Comparison of ENCODE assay signal across 17 cellular contexts in the genomic region with DNA sequence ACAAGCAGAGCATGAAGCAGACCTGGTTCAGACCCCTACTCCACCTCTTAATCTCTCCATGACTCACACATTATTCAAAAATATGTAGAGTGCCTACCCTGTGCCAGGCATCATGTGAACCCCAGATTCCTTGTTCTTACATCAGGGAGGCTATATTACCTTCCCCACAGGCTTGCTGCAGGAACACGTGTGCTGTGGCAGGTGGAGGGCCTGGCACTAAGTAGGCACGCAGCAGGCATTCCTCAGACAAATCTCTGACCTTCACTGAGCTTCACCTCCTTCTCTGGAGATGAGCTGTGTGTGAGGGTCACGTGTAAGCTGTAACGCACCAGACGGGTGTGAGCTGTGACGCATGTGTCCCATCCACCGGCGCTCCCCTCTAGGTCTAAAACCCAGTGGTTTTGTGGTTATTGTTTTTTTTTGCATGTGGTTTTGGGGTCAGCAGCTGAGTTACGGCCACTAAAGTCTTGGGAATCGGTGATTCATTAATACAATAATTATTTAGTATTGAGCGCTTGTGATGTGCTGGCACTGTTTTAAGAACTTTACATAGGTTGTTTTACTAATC. TPM values are rescaled to one million over a fixed set of nuclear protein-coding genes. Genes with fewer than 3 reads are reported as not detected.
"Had no signal": no experiment of that assay in that cellular context is flagged by ENCODE, and none has a peak within 500 bp of the region (broad histone marks: within the 10 kb centered on the region; RNA-seq: fewer than 3 reads in every experiment).

No MANE protein-coding gene starts in this region.

- DNase-seq: activated CD4-positive, alpha-beta T cell treated with anti-CD3 and anti-CD28 coated beads for 4 hours; activated CD8-positive, alpha-beta memory T cell treated with anti-CD3 and anti-CD28 coated beads, Interleukin-2, amount 50 U/mL, for 4 hours; activated CD8-positive, alpha-beta T cell treated with anti-CD3 and anti-CD28 coated beads for 36 hours; activated naive CD4-positive, alpha-beta T cell; esophagus squamous epithelium; foreskin melanocyte; naive B cell; posterior cingulate gyrus; stimulated activated naive CD4-positive, alpha-beta T cell; T-helper 1 cell had no signal

- H3K9me3 Mint-ChIP-seq: activated CD8-positive, alpha-beta T cell treated with anti-CD3 and anti-CD28 coated beads for 36 hours; activated T-helper 1 cell treated with anti-CD3 and anti-CD28 coated beads, Interleukin-12 subunit alpha, Interleukin-12 subunit beta, Interleukin-2, Interleukin-4 antibody, amounts not matched to agents 30 ng/mL and 10 ng/mL and 1 ng/mL, durations not matched to agents 14 hours and 24 hours and 36 hours; mesothelial cell of epicardium; naive B cell had no signal

- H3K4me3 Mint-ChIP-seq: activated CD8-positive, alpha-beta T cell treated with anti-CD3 and anti-CD28 coated beads for 36 hours; activated T-helper 1 cell treated with anti-CD3 and anti-CD28 coated beads, Interleukin-12 subunit alpha, Interleukin-12 subunit beta, Interleukin-2, Interleukin-4 antibody, amounts not matched to agents 30 ng/mL and 10 ng/mL and 1 ng/mL, durations not matched to agents 14 hours and 24 hours and 36 hours; mesothelial cell of epicardium; naive B cell had no signal

- H3K36me3 ChIP-seq: neutrophil had no signal

- H3K4me1 Mint-ChIP-seq: naive B cell had no signal

- H3K27ac ChIP-seq: hepatocyte, neutrophil, VCaP had no signal

- H3K9me3 ChIP-seq: esophagus squamous epithelium, neutrophil, right atrium auricular region had no signal

- H3K27me3 ChIP-seq: esophagus squamous epithelium, hepatocyte, neutrophil, right atrium auricular region had no signal

- H3K4me3 ChIP-seq: esophagus squamous epithelium, hepatocyte, right atrium auricular region, smooth muscle cell had no signal

- H3K27me3 Mint-ChIP-seq: activated CD8-positive, alpha-beta T cell treated with anti-CD3 and anti-CD28 coated beads for 36 hours; naive B cell had no signal

- H3K27ac Mint-ChIP-seq: activated CD8-positive, alpha-beta T cell treated with anti-CD3 and anti-CD28 coated beads for 36 hours; activated T-helper 1 cell treated with anti-CD3 and anti-CD28 coated beads, Interleukin-12 subunit alpha, Interleukin-12 subunit beta, Interleukin-2, Interleukin-4 antibody, amounts not matched to agents 30 ng/mL and 10 ng/mL and 1 ng/mL, durations not matched to agents 14 hours and 24 hours and 36 hours; mesothelial cell of epicardium had no signal

- ATAC-seq: activated CD8-positive, alpha-beta T cell treated with anti-CD3 and anti-CD28 coated beads for 36 hours had no signal

RNA-seq across cellular contexts. Expression of a gene that starts 30.3 kb away (rescaled TPM):
- total RNA-seq: activated CD8-positive, alpha-beta T cell treated with anti-CD3 and anti-CD28 coated beads for 36 hours; activated T-helper 1 cell treated with anti-CD3 and anti-CD28 coated beads, Interleukin-12 subunit alpha, Interleukin-12 subunit beta, Interleukin-2, Interleukin-4 antibody, amounts not matched to agents 30 ng/mL and 10 ng/mL and 1 ng/mL, durations not matched to agents 14 hours and 24 hours and 36 hours had no signal
